ENCODE assay signal across 1 cellular context in the genomic region with DNA sequence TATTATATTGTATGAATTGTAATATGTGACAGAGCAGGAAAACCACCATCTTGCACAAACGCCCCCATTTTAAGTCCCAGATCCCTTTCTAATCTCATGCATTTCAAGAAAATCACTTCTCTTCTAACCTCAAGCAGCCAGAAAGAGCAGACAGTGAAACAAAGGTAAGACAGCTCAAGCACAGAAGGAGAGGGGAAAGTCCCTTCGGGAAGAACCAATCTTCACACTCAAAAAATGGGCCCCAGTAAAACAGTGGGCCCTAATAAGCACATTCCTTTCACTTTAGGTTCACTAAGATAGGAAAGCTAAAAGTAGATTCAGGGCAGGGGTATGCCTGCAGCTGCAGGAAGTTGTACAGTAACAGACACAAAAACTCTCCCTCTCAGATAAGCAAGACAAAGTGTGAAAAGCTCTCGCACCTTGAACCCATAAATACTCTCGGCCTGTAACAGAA.
TF ChIP-seq lines count a peak whose summit lies in the region.

No MANE protein-coding gene starts in this region.

TF ChIP-seq in WTC11, 78 proteins besides CTCF, POLR2A, EP300 and RAD21 (continued from another document):
- TF ChIP-seq, protein P1, sequence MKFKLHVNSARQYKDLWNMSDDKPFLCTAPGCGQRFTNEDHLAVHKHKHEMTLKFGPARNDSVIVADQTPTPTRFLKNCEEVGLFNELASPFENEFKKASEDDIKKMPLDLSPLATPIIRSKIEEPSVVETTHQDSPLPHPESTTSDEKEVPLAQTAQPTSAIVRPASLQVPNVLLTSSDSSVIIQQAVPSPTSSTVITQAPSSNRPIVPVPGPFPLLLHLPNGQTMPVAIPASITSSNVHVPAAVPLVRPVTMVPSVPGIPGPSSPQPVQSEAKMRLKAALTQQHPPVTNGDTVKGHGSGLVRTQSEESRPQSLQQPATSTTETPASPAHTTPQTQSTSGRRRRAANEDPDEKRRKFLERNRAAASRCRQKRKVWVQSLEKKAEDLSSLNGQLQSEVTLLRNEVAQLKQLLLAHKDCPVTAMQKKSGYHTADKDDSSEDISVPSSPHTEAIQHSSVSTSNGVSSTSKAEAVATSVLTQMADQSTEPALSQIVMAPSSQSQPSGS (CRISPR knock-in tag; IDR thresholded peaks at IDR 0.05; ENCODE audit: borderline replicate concordance, low read depth) = no peak
